ENCODE assay signal across 8 cellular contexts in the genomic region with DNA sequence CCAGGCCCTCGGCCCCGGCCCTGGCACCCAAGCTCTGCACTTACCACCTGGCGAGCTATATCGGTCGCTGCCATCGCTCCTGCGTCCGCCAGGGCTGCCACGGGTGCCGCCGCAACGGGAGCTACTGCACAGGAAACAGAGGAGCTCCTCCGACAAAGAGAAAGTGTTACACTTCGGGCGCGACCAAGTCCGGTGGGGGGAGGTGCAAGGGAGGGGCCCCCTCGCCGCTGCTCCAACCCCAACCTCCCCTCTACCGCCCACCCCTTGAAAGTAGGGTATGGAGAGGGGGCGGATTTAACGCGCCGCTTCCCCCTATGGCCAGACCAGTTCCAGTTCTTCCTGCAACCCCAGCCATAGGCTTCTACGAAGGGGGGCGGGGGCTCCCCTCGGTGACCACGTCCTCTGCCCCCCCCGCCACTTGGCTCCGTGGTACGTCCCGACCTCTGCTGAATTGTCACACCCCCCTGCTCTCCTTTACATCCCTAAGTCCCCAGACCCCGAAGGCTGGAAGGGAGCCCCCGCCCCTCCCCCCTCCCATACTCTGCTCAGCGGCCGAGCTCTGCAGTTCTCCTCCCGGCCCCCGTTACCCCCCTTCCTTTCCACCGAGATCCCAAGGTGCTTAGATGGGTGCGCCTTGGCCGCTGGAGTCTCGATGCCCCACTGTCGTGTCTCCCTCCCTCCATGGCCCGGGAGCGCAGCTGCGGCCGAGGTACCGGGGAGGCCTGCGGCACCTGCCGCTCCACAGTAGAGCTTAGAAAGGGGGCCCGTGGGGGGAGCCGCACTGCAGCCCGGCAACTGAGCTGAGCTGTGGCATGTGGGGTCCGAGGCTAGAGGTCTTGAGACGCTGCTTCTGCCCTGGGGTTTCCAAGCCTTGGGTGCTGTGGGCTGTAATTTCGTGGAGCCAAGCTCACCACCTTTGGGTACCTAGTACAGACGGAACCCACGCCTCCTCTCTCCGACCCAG. TPM values are rescaled to one million over a fixed set of nuclear protein-coding genes. Genes with fewer than 3 reads are reported as not detected.
A peak's percentile ranks its signal among the peaks of the same experiment; 100 is the strongest.
DNase-seq lines count a peak whose midpoint lies in the region; ATAC-seq and TF ChIP-seq lines count a peak whose summit lies in the region.

A gene (minus strand): TSS at position 137 of the 964 bp plus-strand sequence. CDS start 63 bp downstream, at position 74.

- H3K27me3 Mint-ChIP-seq in activated naive CD4-positive, alpha-beta T cell treated with anti-CD3 and anti-CD28 coated beads, Interleukin-2, amount 10 ng/mL, durations not matched to agents 7 days and 5 days = peaks cover 10% of the 10 kb centered on the region

- H3K36me3 ChIP-seq in KOPT-K1 (ENCODE audit: insufficient read depth, low read length) (0 out of 2 replicates have a peak, but pooled peaks cover 6% of the 10 kb centered on the region), parathyroid adenoma (ENCODE audit: control insufficient read depth, insufficient read depth, low read length) (no peaks in the 10 kb centered on the region), transverse colon (no peaks in the 10 kb centered on the region)

- H3K4me1 ChIP-seq in parathyroid adenoma (peaks cover 7% of the 10 kb centered on the region), transverse colon (peaks cover 0 to 6% (median 0%) of the 10 kb centered on the region in 4 donors)

- H3K4me2 ChIP-seq in parathyroid adenoma (ENCODE audit: low read length) = peak within 1 kb of the TSS; percentile 71

- H3K27me3 ChIP-seq in parathyroid adenoma (ENCODE audit: control insufficient read depth, insufficient read depth, low read length) (no peaks in the 10 kb centered on the region), transverse colon (no peaks in the 10 kb centered on the region)

- TF ChIP-seq CTCF in parathyroid adenoma (IDR thresholded peaks at IDR 0.05) (no peak), transverse colon (IDR thresholded peaks at IDR 0.05) (peak in 4 of 5 experiments; percentile 8 to 39 (median 26))

- H3K4me3 ChIP-seq in parathyroid adenoma (ENCODE audit: low read depth, low read length) (peak within 1 kb of the TSS; percentile 68), transverse colon (peak within 1 kb of the TSS; percentile 58 to 83 (median 71))

- intact Hi-C loops in Right ventricle myocardium inferior (cut with DNase I) = no loop called here
- intact Hi-C loops in transverse colon (cut with DNase I; ENCODE audit: low total_unique reads) = no loop called here

- peaks cover 23% of the 10 kb centered on the region for H3K4me1 Mint-ChIP-seq in activated naive CD4-positive, alpha-beta T cell treated with anti-CD3 and anti-CD28 coated beads, Interleukin-2, amount 10 ng/mL, durations not matched to agents 7 days and 5 days

- H3K79me2 ChIP-seq in parathyroid adenoma = peaks cover 7% of the 10 kb centered on the region

- H3K9me3 ChIP-seq in KOPT-K1 (ENCODE audit: insufficient read depth, low read length, poor library complexity, severe bottlenecking) = no peaks in the 10 kb centered on the region
- H3K9me3 ChIP-seq in parathyroid adenoma (ENCODE audit: control insufficient read depth, low read length) = no peaks in the 10 kb centered on the region
- H3K9me3 ChIP-seq in transverse colon = no peaks in the 10 kb centered on the region

- peak within 1 kb of the TSS; percentile 100 for H3K27ac Mint-ChIP-seq in activated naive CD4-positive, alpha-beta T cell treated with anti-CD3 and anti-CD28 coated beads, Interleukin-2, amount 10 ng/mL, durations not matched to agents 7 days and 5 days

- TF ChIP-seq EP300 in transverse colon (IDR thresholded peaks at IDR 0.05; ENCODE audit: low read depth) = no peak

- in situ Hi-C loops in transverse colon (cut with MboI; ENCODE audit: low pct_ligation_motif_present in 1 of 4, low pct_unique_long_range_greater_than_20kb in 1 of 4, low sequenced_read_pairs in 3 of 4) = no loop called here

- peak; percentile 66 for ATAC-seq in GM21737 (IDR thresholded peaks at IDR 0.05; ENCODE audit: unreplicated experiment)
- ATAC-seq in SK-N-SH treated with all-trans-retinoic acid at 6 μM for 48 hours = peak; percentile 78
- peak; percentile 83 for ATAC-seq in Right ventricle myocardium inferior

- H3K9me3 Mint-ChIP-seq in activated naive CD4-positive, alpha-beta T cell treated with anti-CD3 and anti-CD28 coated beads, Interleukin-2, amount 10 ng/mL, durations not matched to agents 7 days and 5 days = no peaks in the 10 kb centered on the region

- H3K36me3 Mint-ChIP-seq in activated naive CD4-positive, alpha-beta T cell treated with anti-CD3 and anti-CD28 coated beads, Interleukin-2, amount 10 ng/mL, durations not matched to agents 7 days and 5 days = peaks cover 25% of the 10 kb centered on the region

- peak; percentile 78 for TF ChIP-seq POLR2A in transverse colon (IDR thresholded peaks at IDR 0.05)

- peak within 1 kb of the TSS; percentile 86 for H2AFZ ChIP-seq in parathyroid adenoma

- peak; percentile 90 for DNase-seq in ELF-1 (ENCODE audit: low read depth, low spot score)
- peak; percentile 89 for DNase-seq in activated naive CD4-positive, alpha-beta T cell treated with anti-CD3 and anti-CD28 coated beads, Interleukin-2, amount 10 ng/mL, durations not matched to agents 7 days and 5 days
- DNase-seq in Right ventricle myocardium inferior (ENCODE audit: missing footprints) = peak; percentile 89
- peak; percentile 82 for DNase-seq in transverse colon

- CTCF ChIA-PET in activated naive CD4-positive, alpha-beta T cell treated with anti-CD3 and anti-CD28 coated beads, Interleukin-2, amount 10 ng/mL, durations not matched to agents 7 days and 5 days (lab: Charles Lee) = interaction anchor here (0.6 to 2.0 kb wide), 10 partner anchors 10 to 180 kb away, joined by 3 to 6 read pairs (median 4); no protein-coding TSS in a partner anchor

- H3K27ac ChIP-seq in KOPT-K1 (ENCODE audit: low read depth, low read length, poor library complexity, severe bottlenecking) (peak within 1 kb of the TSS; percentile 99), parathyroid adenoma (peak within 1 kb of the TSS; percentile 85), transverse colon (peak within 1 kb of the TSS; percentile 86 to 93 (median 89))

- WGBS in transverse colon (ENCODE audit: low coverage in 1 of 2), 2 donors = 44% methylated on average over 58 of the region's 59 CpGs; no CpG with 5 or more reads in 1 of the 2 donors

- H3K9ac ChIP-seq in parathyroid adenoma = peak within 1 kb of the TSS; percentile 37

- peak within 1 kb of the TSS; percentile 91 for H3K4me3 Mint-ChIP-seq in activated naive CD4-positive, alpha-beta T cell treated with anti-CD3 and anti-CD28 coated beads, Interleukin-2, amount 10 ng/mL, durations not matched to agents 7 days and 5 days

TF ChIP-seq in SK-N-SH treated with all-trans-retinoic acid at 6 μM for 48 hours, 23 proteins besides CTCF, POLR2A, EP300 and RAD21:
- no peak for TF ChIP-seq ESRRG (CRISPR knock-in tag; IDR thresholded peaks at IDR 0.05)
- TF ChIP-seq, protein P1, sequence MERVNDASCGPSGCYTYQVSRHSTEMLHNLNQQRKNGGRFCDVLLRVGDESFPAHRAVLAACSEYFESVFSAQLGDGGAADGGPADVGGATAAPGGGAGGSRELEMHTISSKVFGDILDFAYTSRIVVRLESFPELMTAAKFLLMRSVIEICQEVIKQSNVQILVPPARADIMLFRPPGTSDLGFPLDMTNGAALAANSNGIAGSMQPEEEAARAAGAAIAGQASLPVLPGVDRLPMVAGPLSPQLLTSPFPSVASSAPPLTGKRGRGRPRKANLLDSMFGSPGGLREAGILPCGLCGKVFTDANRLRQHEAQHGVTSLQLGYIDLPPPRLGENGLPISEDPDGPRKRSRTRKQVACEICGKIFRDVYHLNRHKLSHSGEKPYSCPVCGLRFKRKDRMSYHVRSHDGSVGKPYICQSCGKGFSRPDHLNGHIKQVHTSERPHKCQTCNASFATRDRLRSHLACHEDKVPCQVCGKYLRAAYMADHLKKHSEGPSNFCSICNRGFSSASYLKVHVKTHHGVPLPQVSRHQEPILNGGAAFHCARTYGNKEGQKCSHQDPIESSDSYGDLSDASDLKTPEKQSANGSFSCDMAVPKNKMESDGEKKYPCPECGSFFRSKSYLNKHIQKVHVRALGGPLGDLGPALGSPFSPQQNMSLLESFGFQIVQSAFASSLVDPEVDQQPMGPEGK (CRISPR knock-in tag; IDR thresholded peaks at IDR 0.05; ENCODE audit: borderline replicate concordance) = peak; percentile 68; the same call in 1 of the 2 replicates

RNA-seq across cellular contexts. Expression of the gene that starts here (rescaled TPM):
- 10.1 TPM for total RNA-seq in Right ventricle myocardium inferior
- 10 to 100 TPM in 3 of 4 donors, 1 to 10 TPM in 1; 9.4 to 88.2 (median 21.8) TPM for total RNA-seq in transverse colon

Comparison
In these comparisons a context has a peak if more than half of its experiments do, and no peak if none do; other contexts are left out.
1. Peak in every context shown above with its lines: DNase-seq, ATAC-seq, H3K4me3 ChIP-seq and H3K27ac ChIP-seq.